ENCODE assay signal across 17 cellular contexts in genomic region chr5:57495688-57496087, GRCh38. TPM values are rescaled to one million over a fixed set of nuclear protein-coding genes. Genes with fewer than 3 reads are reported as not detected.
A peak's percentile ranks its signal among the peaks of the same experiment; 100 is the strongest.
DNase-seq lines count a peak whose midpoint lies in the region; ATAC-seq, FAIRE-seq and TF ChIP-seq lines count a peak whose summit lies in the region.
"Had no signal": no experiment of that assay in that cellular context is flagged by ENCODE, and none has a peak within 500 bp of the region (broad histone marks: within the 10 kb centered on the region; RNA-seq: fewer than 3 reads in every experiment).

No MANE protein-coding gene starts in this region.

- H3K9me3 ChIP-seq in PC-9 (ENCODE audit: insufficient read depth, low read depth), result peaks cover 6% of the 10 kb centered on the region
- H3K9me3 ChIP-seq: SJCRH30, upper lobe of left lung had no signal

- H4K20me1 ChIP-seq in PC-9 (ENCODE audit: insufficient read depth), result no peaks in the 10 kb centered on the region

- peak; percentile 33 for DNase-seq in Daoy (ENCODE audit: low read depth)
- DNase-seq in PC-9, result no peak
- peak; percentile 20 for DNase-seq in epithelial cell of esophagus (ENCODE audit: low read depth)
- DNase-seq in cerebellar nuclear complex (lab: John Stamatoyannopoulos, UW), result no peak
- DNase-seq in NAMALWA (ENCODE audit: low spot score), result no peak
- no peak for DNase-seq in RCC 7860 (ENCODE audit: low spot score)
- DNase-seq: AML-193, NCI-H2029 treated with DMSO at 0.1 percent for 48 hours, SJCRH30, small intestine had no signal

- H3K4me2 ChIP-seq in PC-9, result peak overlapping the region; percentile 71; the same call in 1 of the 2 replicates

- no peaks in the 10 kb centered on the region for H3K36me3 ChIP-seq in ACC112 (ENCODE audit: insufficient read depth, low read length)
- no peaks in the 10 kb centered on the region for H3K36me3 ChIP-seq in PC-9 (ENCODE audit: low read depth)
- H3K36me3 ChIP-seq: SJCRH30, upper lobe of left lung had no signal

- BruUV-seq in PC-9 (replicated peaks; lab: Mats Ljungman, UMichigan), result no TSS peak

- CTCF ChIA-PET in PC-9 (lab: Charles Lee), result no interaction called here

- H3K79me2 ChIP-seq in ACC112 (ENCODE audit: control insufficient read depth, insufficient read depth, low read length, unreplicated experiment), result no peaks in the 10 kb centered on the region
- no peaks in the 10 kb centered on the region for H3K79me2 ChIP-seq in PC-9 (ENCODE audit: low read depth)

- H3K4me1 ChIP-seq in ACC112 (ENCODE audit: control insufficient read depth, insufficient read depth, low read length, unreplicated experiment) (peaks cover 40% of the 10 kb centered on the region), PC-9 (replicated peaks; ENCODE audit: insufficient read depth) (peaks cover 52% of the 10 kb centered on the region)

- no peak for ATAC-seq in HG03521 (IDR thresholded peaks at IDR 0.05; ENCODE audit: unreplicated experiment)

- no peak overlapping the region for H2AFZ ChIP-seq in ACC112 (ENCODE audit: low read length, unreplicated experiment)
- H2AFZ ChIP-seq in PC-9, result no peak overlapping the region

- H3F3A ChIP-seq in PC-9 (ENCODE audit: insufficient read depth, low read depth), result no peaks in the 10 kb centered on the region; the same call in 1 of the 2 replicates

- H3K4me3 ChIP-seq in ACC112 (ENCODE audit: low read depth, low read length) (no peak overlapping the region), PC-9 (no peak overlapping the region), epithelial cell of esophagus (ENCODE audit: low read length) (no peak overlapping the region)
- H3K4me3 ChIP-seq: SJCRH30, upper lobe of left lung had no signal

- no peaks in the 10 kb centered on the region for H3K9me2 ChIP-seq in PC-9 (ENCODE audit: insufficient read depth)

- intact Hi-C loops in PC-9 (cut with micrococcal nuclease; ENCODE audit: unreplicated experiment), result loop anchor here (1.0 to 10.0 kb wide), 6 partner anchors 129 to 762 kb away; no protein-coding TSS in a partner anchor

- no peaks in the 10 kb centered on the region for H3K27me3 ChIP-seq in ACC112 (ENCODE audit: insufficient read depth, low read length)
- no peaks in the 10 kb centered on the region for H3K27me3 ChIP-seq in PC-9 (ENCODE audit: insufficient read depth, low read depth)
- H3K27me3 ChIP-seq: SJCRH30, upper lobe of left lung had no signal

- POLR2A ChIA-PET in PC-9 (lab: Charles Lee; ENCODE audit: unreplicated experiment), result interaction anchor here (0.6 to 1.3 kb wide), 4 partner anchors 25 to 764 kb away, joined by 3 to 10 read pairs (median 5); no protein-coding TSS in a partner anchor

- H3K27ac ChIP-seq in ACC112 (ENCODE audit: low read depth, low read length), result 0 out of 2 replicates have a peak overlapping the region, but pooled peaks have one; percentile 9
- H3K27ac ChIP-seq in PC-9, result peak overlapping the region; percentile 95

- no peak for FAIRE-seq in RCC 7860 (lab: Jason Lieb, UNC)
- FAIRE-seq: G401.6, small intestine had no signal

- TF ChIP-seq CTCF in PC-9 (conservative IDR thresholded peaks at IDR 0.05) (no peak), epithelial cell of esophagus (IDR thresholded peaks at IDR 0.05; ENCODE audit: insufficient read depth, low read depth, low read length, missing control alignments) (no peak)

RNA-seq across cellular contexts. Expression of gene ACTBL2, which starts 13.1 kb away (rescaled TPM):
- 7.1 and 8.7 TPM in 2 replicates for total RNA-seq in Daoy (2014; rRNA removed; shearing (Covaris generic))
- 0.98 and 1.5 TPM in 2 replicates for total RNA-seq in PC-9 (2021)
- total RNA-seq: activated CD4-positive, alpha-beta memory T cell treated with anti-CD3 and anti-CD28 coated beads for 36 hours; dermis microvascular lymphatic vessel endothelial cell; mucosa of gallbladder; SJCRH30; upper lobe of left lung had no signal

Comparison
In these comparisons a context has a peak if more than half of its experiments do, and no peak if none do; other contexts are left out.
1. DNase-seq: peak in Daoy (single experiment) and epithelial cell of esophagus (single experiment); none in PC-9 (0 of 2), cerebellar nuclear complex (0 of 2), NAMALWA (single experiment) and RCC 7860 (single experiment).